In genomic region chr4:163087805-163088204, GRCh38 we compare ENCODE assay signal across 12 cellular contexts.
DNase-seq lines count a peak whose midpoint lies in the region; ATAC-seq and TF ChIP-seq lines count a peak whose summit lies in the region.
"Had no signal": no experiment of that assay in that cellular context is flagged by ENCODE, and none has a peak within 500 bp of the region (broad histone marks: within the 10 kb centered on the region; RNA-seq: fewer than 3 reads in every experiment).

No MANE protein-coding gene starts in this region.

- intact Hi-C loops in left cardiac atrium (cut with DNase I): no loop called here

- no peak for ATAC-seq in left cardiac atrium

- no peak for TF ChIP-seq CTCF in epithelial cell of esophagus (IDR thresholded peaks at IDR 0.05; ENCODE audit: insufficient read depth, low read depth, low read length, missing control alignments)

- no peak overlapping the region for H3K4me3 ChIP-seq in epithelial cell of esophagus (ENCODE audit: low read length)
- H3K4me3 ChIP-seq: GM23248, HAP-1 had no signal

- DNase-seq in M059J (ENCODE audit: low read depth) (peak; percentile 10), RKO (ENCODE audit: low spot score) (peak; percentile 29), epithelial cell of esophagus (ENCODE audit: low read depth) (peak; percentile 22), NCI-H345 (lab: John Stamatoyannopoulos, UW) (no peak), NCI-H1436 (lab: John Stamatoyannopoulos, UW) (no peak), left cardiac atrium (no peak)
- DNase-seq: ACHN; AML-193; CD4-positive, alpha-beta T cell; GDM1; GM23248 had no signal

Comparison
In these comparisons a context has a peak if more than half of its experiments do, and no peak if none do; other contexts are left out.
1. DNase-seq: peak in M059J (single experiment), RKO (single experiment) and epithelial cell of esophagus (single experiment); none in NCI-H345 (single experiment), NCI-H1436 (single experiment) and left cardiac atrium (single experiment).